Comparison of ENCODE assay signal across 1 cellular context in genomic region chr2:111698743-111699554, GRCh38.
A peak's percentile ranks its signal among the peaks of the same experiment; 100 is the strongest.
TF ChIP-seq lines count a peak whose summit lies in the region.

No MANE protein-coding gene starts in this region.

TF ChIP-seq in HepG2, 621 proteins besides CTCF, POLR2A, EP300 and RAD21 (continued from another document and continues in another):
- TF ChIP-seq, protein P1, sequence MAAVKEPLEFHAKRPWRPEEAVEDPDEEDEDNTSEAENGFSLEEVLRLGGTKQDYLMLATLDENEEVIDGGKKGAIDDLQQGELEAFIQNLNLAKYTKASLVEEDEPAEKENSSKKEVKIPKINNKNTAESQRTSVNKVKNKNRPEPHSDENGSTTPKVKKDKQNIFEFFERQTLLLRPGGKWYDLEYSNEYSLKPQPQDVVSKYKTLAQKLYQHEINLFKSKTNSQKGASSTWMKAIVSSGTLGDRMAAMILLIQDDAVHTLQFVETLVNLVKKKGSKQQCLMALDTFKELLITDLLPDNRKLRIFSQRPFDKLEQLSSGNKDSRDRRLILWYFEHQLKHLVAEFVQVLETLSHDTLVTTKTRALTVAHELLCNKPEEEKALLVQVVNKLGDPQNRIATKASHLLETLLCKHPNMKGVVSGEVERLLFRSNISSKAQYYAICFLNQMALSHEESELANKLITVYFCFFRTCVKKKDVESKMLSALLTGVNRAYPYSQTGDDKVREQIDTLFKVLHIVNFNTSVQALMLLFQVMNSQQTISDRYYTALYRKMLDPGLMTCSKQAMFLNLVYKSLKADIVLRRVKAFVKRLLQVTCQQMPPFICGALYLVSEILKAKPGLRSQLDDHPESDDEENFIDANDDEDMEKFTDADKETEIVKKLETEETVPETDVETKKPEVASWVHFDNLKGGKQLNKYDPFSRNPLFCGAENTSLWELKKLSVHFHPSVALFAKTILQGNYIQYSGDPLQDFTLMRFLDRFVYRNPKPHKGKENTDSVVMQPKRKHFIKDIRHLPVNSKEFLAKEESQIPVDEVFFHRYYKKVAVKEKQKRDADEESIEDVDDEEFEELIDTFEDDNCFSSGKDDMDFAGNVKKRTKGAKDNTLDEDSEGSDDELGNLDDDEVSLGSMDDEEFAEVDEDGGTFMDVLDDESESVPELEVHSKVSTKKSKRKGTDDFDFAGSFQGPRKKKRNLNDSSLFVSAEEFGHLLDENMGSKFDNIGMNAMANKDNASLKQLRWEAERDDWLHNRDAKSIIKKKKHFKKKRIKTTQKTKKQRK (IDR thresholded peaks at IDR 0.05; ENCODE audit: low read length), result no peak
- TF ChIP-seq SMC3 (IDR thresholded peaks at IDR 0.05; ENCODE audit: low read length) (peak; percentile 94), ZNF7 (CRISPR knock-in tag; IDR thresholded peaks at IDR 0.05) (no peak), MLXIP (CRISPR knock-in tag; IDR thresholded peaks at IDR 0.05; ENCODE audit: borderline replicate concordance) (no peak), ZBTB25 (CRISPR knock-in tag; IDR thresholded peaks at IDR 0.05) (peak; percentile 39; the same call in 1 of the 2 replicates), ZNF678 (CRISPR knock-in tag; IDR thresholded peaks at IDR 0.05) (no peak), ZNF614 (CRISPR knock-in tag; IDR thresholded peaks at IDR 0.05; ENCODE audit: borderline replicate concordance) (peak; percentile 90; the same call in 1 of the 2 replicates), FOXP4 (CRISPR knock-in tag; IDR thresholded peaks at IDR 0.05) (no peak), HNRNPUL1 (IDR thresholded peaks at IDR 0.05; ENCODE audit: low read depth, low read length) (no peak), ZNF652 (CRISPR knock-in tag; IDR thresholded peaks at IDR 0.05; ENCODE audit: borderline replicate concordance, low read depth) (peak; percentile 61; the same call in 1 of the 2 replicates), SALL2 (CRISPR knock-in tag; IDR thresholded peaks at IDR 0.05) (peak; percentile 55; the same call in 1 of the 2 replicates), NAIF1 (CRISPR knock-in tag; IDR thresholded peaks at IDR 0.05; ENCODE audit: borderline replicate concordance) (no peak), ZNF746 (CRISPR knock-in tag; IDR thresholded peaks at IDR 0.05) (no peak), ZNF12 (CRISPR knock-in tag; IDR thresholded peaks at IDR 0.05) (peak; percentile 46; the same call in 1 of the 2 replicates), ZMYM3 (CRISPR knock-in tag; IDR thresholded peaks at IDR 0.05) (peak; percentile 49; the same call in 1 of the 2 replicates), ISX (CRISPR knock-in tag; conservative IDR thresholded peaks at IDR 0.05) (no peak), ZNF451 (CRISPR knock-in tag; IDR thresholded peaks at IDR 0.05) (no peak)
- TF ChIP-seq, protein P2, sequence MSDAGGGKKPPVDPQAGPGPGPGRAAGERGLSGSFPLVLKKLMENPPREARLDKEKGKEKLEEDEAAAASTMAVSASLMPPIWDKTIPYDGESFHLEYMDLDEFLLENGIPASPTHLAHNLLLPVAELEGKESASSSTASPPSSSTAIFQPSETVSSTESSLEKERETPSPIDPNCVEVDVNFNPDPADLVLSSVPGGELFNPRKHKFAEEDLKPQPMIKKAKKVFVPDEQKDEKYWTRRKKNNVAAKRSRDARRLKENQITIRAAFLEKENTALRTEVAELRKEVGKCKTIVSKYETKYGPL (CRISPR knock-in tag; IDR thresholded peaks at IDR 0.05), result no peak
- TF ChIP-seq, protein P3, sequence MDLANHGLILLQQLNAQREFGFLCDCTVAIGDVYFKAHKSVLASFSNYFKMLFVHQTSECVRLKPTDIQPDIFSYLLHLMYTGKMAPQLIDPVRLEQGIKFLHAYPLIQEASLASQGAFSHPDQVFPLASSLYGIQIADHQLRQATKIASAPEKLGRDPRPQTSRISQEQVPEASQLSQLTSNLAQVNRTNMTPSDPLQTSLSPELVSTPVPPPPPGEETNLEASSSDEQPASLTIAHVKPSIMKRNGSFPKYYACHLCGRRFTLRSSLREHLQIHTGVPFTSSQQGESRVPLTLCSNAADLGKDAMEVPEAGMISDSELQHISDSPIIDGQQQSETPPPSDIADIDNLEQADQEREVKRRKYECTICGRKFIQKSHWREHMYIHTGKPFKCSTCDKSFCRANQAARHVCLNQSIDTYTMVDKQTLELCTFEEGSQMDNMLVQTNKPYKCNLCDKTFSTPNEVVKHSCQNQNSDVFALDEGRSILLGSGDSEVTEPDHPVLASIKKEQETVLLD (CRISPR knock-in tag; IDR thresholded peaks at IDR 0.05; ENCODE audit: low read depth), result no peak
- TF ChIP-seq, protein P4, sequence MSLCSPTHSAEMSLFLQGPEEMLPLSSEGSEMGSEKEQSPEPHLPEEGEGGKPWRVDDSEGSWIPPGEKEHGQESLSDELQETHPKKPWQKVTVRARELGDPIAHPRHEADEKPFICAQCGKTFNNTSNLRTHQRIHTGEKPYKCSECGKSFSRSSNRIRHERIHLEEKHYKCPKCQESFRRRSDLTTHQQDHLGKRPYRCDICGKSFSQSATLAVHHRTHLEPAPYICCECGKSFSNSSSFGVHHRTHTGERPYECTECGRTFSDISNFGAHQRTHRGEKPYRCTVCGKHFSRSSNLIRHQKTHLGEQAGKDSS (CRISPR knock-in tag; IDR thresholded peaks at IDR 0.05; ENCODE audit: borderline replicate concordance, low read depth), result 0 out of 2 replicates have a peak, but pooled peaks have one; percentile 82
- TF ChIP-seq, protein P5, sequence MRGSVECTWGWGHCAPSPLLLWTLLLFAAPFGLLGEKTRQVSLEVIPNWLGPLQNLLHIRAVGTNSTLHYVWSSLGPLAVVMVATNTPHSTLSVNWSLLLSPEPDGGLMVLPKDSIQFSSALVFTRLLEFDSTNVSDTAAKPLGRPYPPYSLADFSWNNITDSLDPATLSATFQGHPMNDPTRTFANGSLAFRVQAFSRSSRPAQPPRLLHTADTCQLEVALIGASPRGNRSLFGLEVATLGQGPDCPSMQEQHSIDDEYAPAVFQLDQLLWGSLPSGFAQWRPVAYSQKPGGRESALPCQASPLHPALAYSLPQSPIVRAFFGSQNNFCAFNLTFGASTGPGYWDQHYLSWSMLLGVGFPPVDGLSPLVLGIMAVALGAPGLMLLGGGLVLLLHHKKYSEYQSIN (CRISPR knock-in tag; IDR thresholded peaks at IDR 0.05; ENCODE audit: borderline replicate concordance), result no peak
- TF ChIP-seq, protein P6, sequence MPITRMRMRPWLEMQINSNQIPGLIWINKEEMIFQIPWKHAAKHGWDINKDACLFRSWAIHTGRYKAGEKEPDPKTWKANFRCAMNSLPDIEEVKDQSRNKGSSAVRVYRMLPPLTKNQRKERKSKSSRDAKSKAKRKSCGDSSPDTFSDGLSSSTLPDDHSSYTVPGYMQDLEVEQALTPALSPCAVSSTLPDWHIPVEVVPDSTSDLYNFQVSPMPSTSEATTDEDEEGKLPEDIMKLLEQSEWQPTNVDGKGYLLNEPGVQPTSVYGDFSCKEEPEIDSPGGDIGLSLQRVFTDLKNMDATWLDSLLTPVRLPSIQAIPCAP (CRISPR knock-in tag; IDR thresholded peaks at IDR 0.05; ENCODE audit: low read depth), result 0 out of 2 replicates have a peak, but pooled peaks have one; percentile 9
- TF ChIP-seq, protein P7, sequence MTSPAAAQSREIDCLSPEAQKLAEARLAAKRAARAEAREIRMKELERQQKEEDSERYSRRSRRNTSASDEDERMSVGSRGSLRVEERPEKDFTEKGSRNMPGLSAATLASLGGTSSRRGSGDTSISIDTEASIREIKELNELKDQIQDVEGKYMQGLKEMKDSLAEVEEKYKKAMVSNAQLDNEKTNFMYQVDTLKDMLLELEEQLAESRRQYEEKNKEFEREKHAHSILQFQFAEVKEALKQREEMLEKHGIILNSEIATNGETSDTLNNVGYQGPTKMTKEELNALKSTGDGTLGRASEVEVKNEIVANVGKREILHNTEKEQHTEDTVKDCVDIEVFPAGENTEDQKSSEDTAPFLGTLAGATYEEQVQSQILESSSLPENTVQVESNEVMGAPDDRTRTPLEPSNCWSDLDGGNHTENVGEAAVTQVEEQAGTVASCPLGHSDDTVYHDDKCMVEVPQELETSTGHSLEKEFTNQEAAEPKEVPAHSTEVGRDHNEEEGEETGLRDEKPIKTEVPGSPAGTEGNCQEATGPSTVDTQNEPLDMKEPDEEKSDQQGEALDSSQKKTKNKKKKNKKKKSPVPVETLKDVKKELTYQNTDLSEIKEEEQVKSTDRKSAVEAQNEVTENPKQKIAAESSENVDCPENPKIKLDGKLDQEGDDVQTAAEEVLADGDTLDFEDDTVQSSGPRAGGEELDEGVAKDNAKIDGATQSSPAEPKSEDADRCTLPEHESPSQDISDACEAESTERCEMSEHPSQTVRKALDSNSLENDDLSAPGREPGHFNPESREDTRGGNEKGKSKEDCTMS (CRISPR knock-in tag; conservative IDR thresholded peaks at IDR 0.05), result no peak
- TF ChIP-seq, protein P8, sequence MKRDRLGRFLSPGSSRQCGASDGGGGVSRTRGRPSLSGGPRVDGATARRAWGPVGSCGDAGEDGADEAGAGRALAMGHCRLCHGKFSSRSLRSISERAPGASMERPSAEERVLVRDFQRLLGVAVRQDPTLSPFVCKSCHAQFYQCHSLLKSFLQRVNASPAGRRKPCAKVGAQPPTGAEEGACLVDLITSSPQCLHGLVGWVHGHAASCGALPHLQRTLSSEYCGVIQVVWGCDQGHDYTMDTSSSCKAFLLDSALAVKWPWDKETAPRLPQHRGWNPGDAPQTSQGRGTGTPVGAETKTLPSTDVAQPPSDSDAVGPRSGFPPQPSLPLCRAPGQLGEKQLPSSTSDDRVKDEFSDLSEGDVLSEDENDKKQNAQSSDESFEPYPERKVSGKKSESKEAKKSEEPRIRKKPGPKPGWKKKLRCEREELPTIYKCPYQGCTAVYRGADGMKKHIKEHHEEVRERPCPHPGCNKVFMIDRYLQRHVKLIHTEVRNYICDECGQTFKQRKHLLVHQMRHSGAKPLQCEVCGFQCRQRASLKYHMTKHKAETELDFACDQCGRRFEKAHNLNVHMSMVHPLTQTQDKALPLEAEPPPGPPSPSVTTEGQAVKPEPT (CRISPR knock-in tag; IDR thresholded peaks at IDR 0.05; ENCODE audit: low read depth), result peak; percentile 78; the same call in 1 of the 2 replicates
- TF ChIP-seq, protein P9, sequence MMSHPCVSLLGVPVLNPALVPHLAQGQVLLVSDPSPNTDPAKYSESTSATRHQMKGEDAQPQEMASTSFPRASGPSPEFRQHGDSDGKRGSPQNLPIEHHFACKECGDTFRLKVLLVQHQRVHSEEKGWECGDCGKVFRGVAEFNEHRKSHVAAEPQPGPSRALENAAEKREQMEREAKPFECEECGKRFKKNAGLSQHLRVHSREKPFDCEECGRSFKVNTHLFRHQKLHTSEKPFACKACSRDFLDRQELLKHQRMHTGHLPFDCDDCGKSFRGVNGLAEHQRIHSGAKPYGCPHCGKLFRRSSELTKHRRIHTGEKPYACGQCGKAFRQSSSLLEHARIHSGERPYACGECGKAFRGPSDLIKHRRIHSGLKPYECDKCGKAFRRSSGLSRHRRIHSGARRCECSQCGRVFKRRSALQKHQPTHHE (CRISPR knock-in tag; IDR thresholded peaks at IDR 0.05; ENCODE audit: borderline replicate concordance), result no peak
